Comparison of ENCODE assay signal across 23 cellular contexts in genomic region chr19:30434797-30435594, GRCh38.
"Had no signal": no experiment of that assay in that cellular context is flagged by ENCODE, and none has a peak within 500 bp of the region (broad histone marks: within the 10 kb centered on the region; RNA-seq: fewer than 3 reads in every experiment).

No MANE protein-coding gene starts in this region.

- ATAC-seq: activated CD4-positive, CD25-positive, alpha-beta regulatory T cell treated with anti-CD3 and anti-CD28 coated beads, Interleukin-2, amount 50 U/mL, for 24 hours; activated CD8-positive, alpha-beta T cell treated with anti-CD3 and anti-CD28 coated beads for 36 hours; activated T-cell treated with anti-CD3 and anti-CD28 coated beads, Interleukin-2, amount 50 U/mL, for 72 hours; T-cell had no signal

- DNase-seq: activated CD4-positive, alpha-beta T cell treated with anti-CD3 and anti-CD28 coated beads for 4 hours; activated CD8-positive, alpha-beta memory T cell treated with anti-CD3 and anti-CD28 coated beads, Interleukin-2, amount 50 U/mL, for 4 hours; activated CD8-positive, alpha-beta T cell treated with anti-CD3 and anti-CD28 coated beads for 36 hours; activated gamma-delta T cell treated with Interleukin-2 at 50 U/mL for 16 hours; activated naive CD4-positive, alpha-beta T cell treated with anti-CD3 and anti-CD28 coated beads, Interleukin-2, amount 10 ng/mL, durations not matched to agents 7 days and 5 days; activated naive CD8-positive, alpha-beta T cell treated with anti-CD3 and anti-CD28 coated beads for 36 hours; activated T-cell treated with anti-CD3 and anti-CD28 coated beads, Interleukin-2, amount 50 U/mL, for 72 hours; brain microvascular endothelial cell; cerebellar nuclear complex; NCI-H1048; NCI-H146; NCI-H2029; NCI-H2107; NCI-H2171 treated with DMSO at 0.1 percent for 48 hours; NCI-H226; NCI-H774; SIG-M5; T-cell; T-helper 2 cell; T1000; WERI-Rb-1 had no signal

- H3K27ac ChIP-seq: brain microvascular endothelial cell, WERI-Rb-1 had no signal

- H3K36me3 ChIP-seq: brain microvascular endothelial cell, WERI-Rb-1 had no signal

- H3K27me3 ChIP-seq: brain microvascular endothelial cell had no signal

- FAIRE-seq: TTC549 had no signal
